22 cellular contexts compared by ENCODE assay signal in genomic region chr4:74412225-74412624, GRCh38. TPM values are rescaled to one million over a fixed set of nuclear protein-coding genes. Genes with fewer than 3 reads are reported as not detected.
DNase-seq lines count a peak whose midpoint lies in the region; ATAC-seq, FAIRE-seq and TF ChIP-seq lines count a peak whose summit lies in the region.
"Had no signal": no experiment of that assay in that cellular context is flagged by ENCODE, and none has a peak within 500 bp of the region (broad histone marks: within the 10 kb centered on the region; RNA-seq: fewer than 3 reads in every experiment).

No MANE protein-coding gene starts in this region.

- H3K9me1 ChIP-seq in IMR-90 (ENCODE audit: insufficient read depth, low read length): no peaks in the 10 kb centered on the region

- FAIRE-seq in A549 (lab: Jason Lieb, UNC) (no peak), small intestine (lab: Jason Lieb, UNC) (peak; percentile 26), D721Med (lab: Jason Lieb, UNC) (no peak)
- FAIRE-seq: GM12878, H54, HTR-8/SVneo had no signal

- no peak overlapping the region for H3K23ac ChIP-seq in IMR-90 (ENCODE audit: low read depth, low read length)

- DNase-seq in A549 (ENCODE audit: low read depth in 1 of 2, low spot score in 1 of 2) (no peak), IMR-90 (no peak), epithelial cell of prostate (ENCODE audit: low read depth, low spot score) (no peak), small intestine (no peak), D721Med (ENCODE audit: insufficient read length, low spot score) (no peak), thyroid gland (no peak), omental fat pad (ENCODE audit: low spot score) (no peak)
- DNase-seq: 8988T; Calu3; CD8-positive, alpha-beta T cell; DMS 273 treated with DMSO at 0.1 percent for 48 hours; DMS53; DND-41; EL; GM23248 had no signal

- H4K20me1 ChIP-seq in IMR-90 (ENCODE audit: insufficient read depth, low read length): no peaks in the 10 kb centered on the region
- H4K20me1 ChIP-seq: BLaER1 treated with 17β-estradiol and CSF1 and Interleukin-3, amounts not matched to agents 10 nM and 100 nM had no signal

- no peaks in the 10 kb centered on the region for H3K36me3 ChIP-seq in IMR-90 (ENCODE audit: control insufficient read depth, insufficient read depth, low read length)
- H3K36me3 ChIP-seq in small intestine (ENCODE audit: control insufficient read depth in 2 of 2, insufficient read depth in 2 of 2, low read length in 2 of 2): no peaks in the 10 kb centered on the region
- H3K36me3 ChIP-seq in thyroid gland: no peaks in the 10 kb centered on the region
- H3K36me3 ChIP-seq: BLaER1 treated with 17β-estradiol and CSF1 and Interleukin-3, amounts not matched to agents 10 nM and 100 nM had no signal

- no peak overlapping the region for H2AFZ ChIP-seq in IMR-90 (replicated peaks; ENCODE audit: low read length, poor library complexity)
- H2AFZ ChIP-seq: GM23248 had no signal

- H2BK15ac ChIP-seq in IMR-90 (ENCODE audit: low read depth, low read length): no peak overlapping the region

- H4K5ac ChIP-seq in IMR-90 (ENCODE audit: low read depth, low read length): no peak overlapping the region

- H2BK5ac ChIP-seq in IMR-90 (ENCODE audit: low read depth, low read length, poor library complexity, severe bottlenecking): no peak overlapping the region

- dilution Hi-C loops in IMR-90 (cut with HindIII; ENCODE audit: low sequenced_read_pairs, unreplicated experiment): no loop called here

- in situ Hi-C loops in IMR-90 (cut with MboI; ENCODE audit: low sequenced_read_pairs): no loop called here

- no peak for TF ChIP-seq CTCF in A549 (IDR thresholded peaks at IDR 0.05)
- no peak for TF ChIP-seq CTCF in IMR-90 (conservative IDR thresholded peaks at IDR 0.05; ENCODE audit: low read depth, low read length)
- TF ChIP-seq CTCF in D721Med (IDR thresholded peaks at IDR 0.05; ENCODE audit: insufficient read depth, missing control alignments): no peak
- no peak for TF ChIP-seq CTCF in thyroid gland (IDR thresholded peaks at IDR 0.05)
- TF ChIP-seq CTCF in omental fat pad (IDR thresholded peaks at IDR 0.05): no peak

- TF ChIP-seq POLR2A in A549 (IDR thresholded peaks at IDR 0.05; ENCODE audit: low read length): no peak
- TF ChIP-seq POLR2A in IMR-90 (IDR thresholded peaks at IDR 0.05; ENCODE audit: low read depth, low read length): no peak
- TF ChIP-seq POLR2A in thyroid gland (IDR thresholded peaks at IDR 0.05): no peak

- no peak overlapping the region for H3K4me2 ChIP-seq in A549
- no peak overlapping the region for H3K4me2 ChIP-seq in IMR-90 (ENCODE audit: low read depth, low read length)
- H3K4me2 ChIP-seq: BLaER1 treated with 17β-estradiol and CSF1 and Interleukin-3, amounts not matched to agents 10 nM and 100 nM had no signal

- H3K9me3 ChIP-seq in A549 (no peaks in the 10 kb centered on the region), IMR-90 (ENCODE audit: control insufficient read depth, insufficient read depth, low read length) (no peaks in the 10 kb centered on the region), small intestine (ENCODE audit: control insufficient read depth, low read depth) (no peaks in the 10 kb centered on the region), thyroid gland (no peaks in the 10 kb centered on the region)
- H3K9me3 ChIP-seq: BLaER1 treated with 17β-estradiol and CSF1 and Interleukin-3, amounts not matched to agents 10 nM and 100 nM had no signal

- H3K56ac ChIP-seq in IMR-90 (ENCODE audit: extremely low read depth, insufficient read depth, low read length): no peak overlapping the region

- no peak overlapping the region for H3K18ac ChIP-seq in IMR-90 (ENCODE audit: low read depth, low read length)

- TF ChIP-seq RAD21 in A549 (conservative IDR thresholded peaks at IDR 0.05 in 1 of 2, IDR thresholded peaks at IDR 0.05 in 1 of 2) (no peak), IMR-90 (IDR thresholded peaks at IDR 0.05; ENCODE audit: low read length) (no peak)

- H3K4me3 ChIP-seq in A549 (no peak overlapping the region), IMR-90 (ENCODE audit: insufficient read depth, low read depth, low read length) (no peak overlapping the region), small intestine (ENCODE audit: low read depth in 1 of 2, low read length in 2 of 2) (no peak overlapping the region), thyroid gland (replicated peaks in 1 of 3) (no peak overlapping the region)
- H3K4me3 ChIP-seq: BLaER1 treated with 17β-estradiol and CSF1 and Interleukin-3, amounts not matched to agents 10 nM and 100 nM; GM12878; GM23248 had no signal

- no peak overlapping the region for H2BK20ac ChIP-seq in IMR-90 (ENCODE audit: low read depth, low read length)

- H2AK5ac ChIP-seq in IMR-90 (ENCODE audit: low read depth, low read length): no peak overlapping the region

- CTCF ChIA-PET in A549 (lab: Yijun Ruan, JAX): no interaction called here
- CTCF ChIA-PET in IMR-90 (lab: Yijun Ruan, JAX): no interaction called here

- no TSS peak for BruUV-seq in IMR-90 (replicated peaks; lab: Mats Ljungman, UMichigan)

- no peak overlapping the region for H4K8ac ChIP-seq in IMR-90 (ENCODE audit: low read depth in 2 of 2, low read length in 2 of 2)

- H3K27ac ChIP-seq in A549 (no peak overlapping the region), IMR-90 (ENCODE audit: insufficient read depth, low read length) (no peak overlapping the region), epithelial cell of prostate (peak overlapping the region; percentile 100), small intestine (ENCODE audit: low read depth in 1 of 2, low read length in 1 of 2) (no peak overlapping the region), thyroid gland (no peak overlapping the region)
- H3K27ac ChIP-seq: BLaER1 treated with 17β-estradiol and CSF1 and Interleukin-3, amounts not matched to agents 10 nM and 100 nM; GM23248 had no signal

- POLR2A ChIA-PET in A549 (lab: Yijun Ruan, JAX) (no interaction called here), IMR-90 (lab: Charles Lee; ENCODE audit: unreplicated experiment) (no interaction called here)

- intact Hi-C loops in IMR-90 (cut with micrococcal nuclease) (loop anchor here (5.0 kb wide), 1 partner anchor 705 kb away; no protein-coding TSS in a partner anchor), thyroid gland (cut with DNase I) (no loop called here)

- ATAC-seq in A549 (no peak), IMR-90 (ENCODE audit: low read depth) (no peak), omental fat pad (ENCODE audit: low FRiP score) (no peak)
- ATAC-seq: CD8-positive, alpha-beta T cell; GM12878 had no signal

- no peak overlapping the region for H2AK9ac ChIP-seq in IMR-90 (replicated peaks; ENCODE audit: low read depth, low read length, poor library complexity)

- no peak overlapping the region for H3K9ac ChIP-seq in IMR-90 (ENCODE audit: low read depth, low read length)
- H3K9ac ChIP-seq: BLaER1 treated with 17β-estradiol and CSF1 and Interleukin-3, amounts not matched to agents 10 nM and 100 nM; GM23248 had no signal

- H3K4ac ChIP-seq in IMR-90 (ENCODE audit: low read depth, low read length): no peak overlapping the region

- no peak for TF ChIP-seq EP300 in A549 (IDR thresholded peaks at IDR 0.05)

- H2BK120ac ChIP-seq in IMR-90 (ENCODE audit: low read depth, low read length): no peak overlapping the region

- H3K27me3 ChIP-seq in IMR-90 (ENCODE audit: control insufficient read depth, insufficient read depth, low read length) (no peaks in the 10 kb centered on the region), small intestine (ENCODE audit: control insufficient read depth in 2 of 2, insufficient read depth in 2 of 2, low read length in 2 of 2) (no peaks in the 10 kb centered on the region), thyroid gland (no peaks in the 10 kb centered on the region)
- H3K27me3 ChIP-seq: BLaER1 treated with 17β-estradiol and CSF1 and Interleukin-3, amounts not matched to agents 10 nM and 100 nM had no signal

- H3K4me1 ChIP-seq in A549: peaks cover 3% of the 10 kb centered on the region; the same call in 1 of the 3 replicates
- no peaks in the 10 kb centered on the region for H3K4me1 ChIP-seq in IMR-90 (ENCODE audit: control insufficient read depth, insufficient read depth, low read length)
- H3K4me1 ChIP-seq in small intestine (ENCODE audit: control insufficient read depth in 2 of 2, insufficient read depth in 1 of 2, low read depth in 1 of 2, low read length in 1 of 2): no peaks in the 10 kb centered on the region
- no peaks in the 10 kb centered on the region for H3K4me1 ChIP-seq in thyroid gland
- H3K4me1 ChIP-seq: BLaER1 treated with 17β-estradiol and CSF1 and Interleukin-3, amounts not matched to agents 10 nM and 100 nM had no signal

- H4K91ac ChIP-seq in IMR-90 (ENCODE audit: insufficient read depth, low read depth, low read length): no peak overlapping the region

- no peak overlapping the region for H3K14ac ChIP-seq in IMR-90 (replicated peaks; ENCODE audit: low read depth, low read length)

- H3K79me1 ChIP-seq in IMR-90 (ENCODE audit: low read depth in 1 of 2, low read length in 2 of 2): no peaks in the 10 kb centered on the region

RNA-seq across cellular contexts. Expression of gene AREG, which starts 32.7 kb away (rescaled TPM):
- 109 and 187 TPM in 2 replicates for polyA plus RNA-seq in A549 (2011; rRNA removed)
- 82.4 and 87.0 TPM in 2 replicates for polyA plus RNA-seq in A549 (2012; cell fraction: cytosol; rRNA removed)
- polyA plus RNA-seq in A549 (2012; cell fraction: nucleus; rRNA removed): 71.0 and 88.4 TPM in 2 replicates
- 46.3 to 58.9 TPM (median 52.2 TPM) in 3 replicates for polyA plus RNA-seq in A549 (2017; fragmentation: RNase III; extraction: RNeasy Plus Mini Kit Qiagen cat#74134 plus additional on column Dnase treatment)
- 24.0 and 37.3 TPM in 2 replicates for polyA minus RNA-seq in A549 (2011; rRNA and poly(A)+ RNA removed)
- 0.18 and 0.28 TPM in 2 replicates for total RNA-seq in IMR-90 (2012; rRNA removed)
- polyA plus RNA-seq in IMR-90 (2012; rRNA removed): 0.17 and 0.30 TPM in 2 replicates
- polyA plus RNA-seq in IMR-90 (2012; cell fraction: cytosol; rRNA removed): 1.3 and 1.4 TPM in 2 replicates
- 3.1 and 8.0 TPM in 2 replicates for polyA plus RNA-seq in IMR-90 (2012; cell fraction: nucleus; rRNA removed; ENCODE audit: low replicate concordance)
- 10 to 100 TPM in 1 of 3 donors, 1 to 10 TPM in 2; 1.3 to 13.2 (median 3.0) TPM for polyA plus RNA-seq in small intestine
- total RNA-seq in thyroid gland: 1 to 10 TPM in 2 of 4 donors, under 1 TPM in 2; 0.63 to 2.6 (median 1.2) TPM
- total RNA-seq in omental fat pad: 100 to 1,000 TPM in 1 of 4 donors, 10 to 100 TPM in 3; 31.2 to 202 (median 43.7) TPM
- total RNA-seq: G401, GM12878 had no signal

RNA-seq across cellular contexts. Expression of gene EREG, which starts 47.3 kb away (rescaled TPM):
- polyA plus RNA-seq in A549 (2011; rRNA removed): 71.1 and 102 TPM in 2 replicates
- polyA plus RNA-seq in A549 (2012; cell fraction: cytosol; rRNA removed): 21.8 and 27.3 TPM in 2 replicates
- 35.6 and 42.5 TPM in 2 replicates for polyA plus RNA-seq in A549 (2012; cell fraction: nucleus; rRNA removed)
- polyA plus RNA-seq in A549 (2017; fragmentation: RNase III; extraction: RNeasy Plus Mini Kit Qiagen cat#74134 plus additional on column Dnase treatment): 32.6 to 39.7 TPM (median 34.0 TPM) in 3 replicates
- polyA minus RNA-seq in A549 (2011; rRNA and poly(A)+ RNA removed): 51.5 and 64.8 TPM in 2 replicates
- total RNA-seq in IMR-90 (2012; rRNA removed): 0.36 and 1.1 TPM in 2 replicates
- polyA plus RNA-seq in IMR-90 (2012; rRNA removed): 0.14 and 0.26 TPM in 2 replicates
- 0.07 and 0.21 TPM in 2 replicates for polyA plus RNA-seq in IMR-90 (2012; cell fraction: cytosol; rRNA removed)
- polyA plus RNA-seq in IMR-90 (2012; cell fraction: nucleus; rRNA removed; ENCODE audit: low replicate concordance): 0.30 and 1.1 TPM in 2 replicates
- under 1 TPM in 2 of 3 donors, not detected in 1; 0.22 to 0.75 TPM for polyA plus RNA-seq in small intestine
- total RNA-seq in thyroid gland: under 1 TPM in 3 of 4 donors, not detected in 1; under 0.01 to 0.13 (median under 0.01) TPM
- 10 to 100 TPM in 1 of 4 donors, 1 to 10 TPM in 3; 1.7 to 16.3 (median 7.9) TPM for total RNA-seq in omental fat pad
- total RNA-seq: B cell, G401, GM12878 had no signal
- polyA plus RNA-seq: GM12878, IgD-negative memory B cell had no signal

Comparison
In these comparisons a context has a peak if more than half of its experiments do, and no peak if none do; other contexts are left out.
1. RNA of gene AREG, which starts 32.7 kb away (total RNA-seq): 31.2 to 202 TPM in omental fat pad; 0.63 to 2.6 TPM in thyroid gland and 0.18 to 0.28 TPM in IMR-90; every median in the first group is over 4 times any median in the second.